Comparison of ENCODE assay signal across 1 cellular context in the genomic region with DNA sequence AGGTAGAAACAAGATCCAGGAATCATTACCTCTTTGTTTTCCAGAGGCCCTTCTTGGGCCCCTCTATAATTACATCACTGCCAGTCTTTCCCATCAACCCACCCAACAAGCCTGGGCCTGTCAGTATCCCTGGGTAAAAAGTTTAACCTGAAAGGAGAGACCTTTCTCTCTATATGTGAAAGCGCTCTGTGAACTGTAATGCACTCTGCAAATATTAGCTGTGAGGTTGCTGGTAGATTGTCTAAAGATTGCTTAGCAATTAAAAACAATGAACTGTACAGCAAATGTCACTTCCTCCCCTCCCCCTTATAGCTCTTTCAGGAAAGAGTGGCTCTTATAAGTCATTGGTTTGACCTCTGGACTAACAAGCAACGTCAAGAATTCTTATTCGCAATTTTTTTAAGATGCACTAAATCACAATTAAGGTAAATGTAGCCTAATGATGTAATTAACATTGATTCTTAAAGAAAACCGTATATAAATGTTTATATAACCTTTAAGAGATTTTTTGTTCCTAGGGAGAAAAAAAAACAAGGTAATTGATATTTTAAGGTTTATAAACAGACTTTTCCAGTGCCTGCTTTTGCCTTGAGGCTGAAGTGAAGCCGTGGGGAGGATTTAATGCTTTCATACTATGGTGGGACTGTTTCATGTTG.
A peak's percentile ranks its signal among the peaks of the same experiment; 100 is the strongest.
TF ChIP-seq lines count a peak whose summit lies in the region.

No MANE protein-coding gene starts in this region.

TF ChIP-seq in HEK293, 187 proteins besides CTCF, POLR2A, EP300 and RAD21 (continued from another document):
- TF ChIP-seq TRIM28 (IDR thresholded peaks at IDR 0.05; ENCODE audit: borderline replicate concordance, low read length) (peak; percentile 87; the same call in 1 of the 2 replicates), GLI2 (tag by site-specific recombination; IDR thresholded peaks at IDR 0.05; ENCODE audit: borderline replicate concordance, low read depth) (0 out of 2 replicates have a peak, but pooled peaks have one; percentile 27), ZNF175 (tag by site-specific recombination; IDR thresholded peaks at IDR 0.05) (no peak), ZNF514 (tag by site-specific recombination; IDR thresholded peaks at IDR 0.05) (no peak), ZNF837 (tag by site-specific recombination; IDR thresholded peaks at IDR 0.05) (no peak), ZNF239 (tag by site-specific recombination; IDR thresholded peaks at IDR 0.05) (no peak), ZNF791 (tag by site-specific recombination; IDR thresholded peaks at IDR 0.05) (no peak), ZNF302 (tag by site-specific recombination; IDR thresholded peaks at IDR 0.05; ENCODE audit: low read depth) (no peak), ZNF350 (tag by site-specific recombination; IDR thresholded peaks at IDR 0.05) (peak; percentile 60; the same call in 1 of the 2 replicates), FEZF1 (tag by site-specific recombination; IDR thresholded peaks at IDR 0.05) (peak; percentile 72), ZNF121 (tag by site-specific recombination; IDR thresholded peaks at IDR 0.05) (no peak), ZNF629 (tag by site-specific recombination; IDR thresholded peaks at IDR 0.05) (peak; percentile 50; the same call in 1 of the 2 replicates), TCF7L2 (IDR thresholded peaks at IDR 0.05; ENCODE audit: borderline replicate concordance, low read depth, low read length) (peak; percentile 24; the same call in 1 of the 2 replicates), ZFHX2 (tag by site-specific recombination; conservative IDR thresholded peaks at IDR 0.05) (no peak), MEIS1 (CRISPR knock-in tag; IDR thresholded peaks at IDR 0.05; ENCODE audit: borderline replicate concordance) (no peak), ZSCAN30 (tag by site-specific recombination; IDR thresholded peaks at IDR 0.05) (peak; percentile 17; the same call in 1 of the 2 replicates), ZNF423 (tag by site-specific recombination; IDR thresholded peaks at IDR 0.05) (no peak), ZNF157 (tag by site-specific recombination; IDR thresholded peaks at IDR 0.05) (no peak), ZNF561 (tag by site-specific recombination; IDR thresholded peaks at IDR 0.05; ENCODE audit: borderline replicate concordance) (0 out of 2 replicates have a peak, but pooled peaks have one; percentile 14), PRDM1 (tag by site-specific recombination; IDR thresholded peaks at IDR 0.05) (peak; percentile 57), ZNF776 (tag by site-specific recombination; IDR thresholded peaks at IDR 0.05; ENCODE audit: borderline replicate concordance) (no peak), ZNF184 (tag by site-specific recombination; IDR thresholded peaks at IDR 0.05) (0 out of 2 replicates have a peak, but pooled peaks have one; percentile 11), ZNF366 (tag by site-specific recombination; conservative IDR thresholded peaks at IDR 0.05) (peak; percentile 65), ZNF114 (tag by site-specific recombination; IDR thresholded peaks at IDR 0.05) (no peak), ZNF596 (tag by site-specific recombination; IDR thresholded peaks at IDR 0.05) (peak; percentile 68; the same call in 1 of the 2 replicates), MZF1 (tag by site-specific recombination; IDR thresholded peaks at IDR 0.05; ENCODE audit: borderline replicate concordance) (peak; percentile 48; the same call in 1 of the 2 replicates), HOXA7 (CRISPR knock-in tag; IDR thresholded peaks at IDR 0.05; ENCODE audit: borderline replicate concordance) (no peak), RBAK (tag by site-specific recombination; IDR thresholded peaks at IDR 0.05) (no peak), SP7 (tag by site-specific recombination; IDR thresholded peaks at IDR 0.05) (peak; percentile 93), ZNF132 (tag by site-specific recombination; IDR thresholded peaks at IDR 0.05; ENCODE audit: borderline replicate concordance) (no peak), KLF16 (tag by site-specific recombination; IDR thresholded peaks at IDR 0.05) (no peak), GFI1B (tag by site-specific recombination; IDR thresholded peaks at IDR 0.05) (peak; percentile 62; the same call in 1 of the 2 replicates)
- TF ChIP-seq, protein P1, sequence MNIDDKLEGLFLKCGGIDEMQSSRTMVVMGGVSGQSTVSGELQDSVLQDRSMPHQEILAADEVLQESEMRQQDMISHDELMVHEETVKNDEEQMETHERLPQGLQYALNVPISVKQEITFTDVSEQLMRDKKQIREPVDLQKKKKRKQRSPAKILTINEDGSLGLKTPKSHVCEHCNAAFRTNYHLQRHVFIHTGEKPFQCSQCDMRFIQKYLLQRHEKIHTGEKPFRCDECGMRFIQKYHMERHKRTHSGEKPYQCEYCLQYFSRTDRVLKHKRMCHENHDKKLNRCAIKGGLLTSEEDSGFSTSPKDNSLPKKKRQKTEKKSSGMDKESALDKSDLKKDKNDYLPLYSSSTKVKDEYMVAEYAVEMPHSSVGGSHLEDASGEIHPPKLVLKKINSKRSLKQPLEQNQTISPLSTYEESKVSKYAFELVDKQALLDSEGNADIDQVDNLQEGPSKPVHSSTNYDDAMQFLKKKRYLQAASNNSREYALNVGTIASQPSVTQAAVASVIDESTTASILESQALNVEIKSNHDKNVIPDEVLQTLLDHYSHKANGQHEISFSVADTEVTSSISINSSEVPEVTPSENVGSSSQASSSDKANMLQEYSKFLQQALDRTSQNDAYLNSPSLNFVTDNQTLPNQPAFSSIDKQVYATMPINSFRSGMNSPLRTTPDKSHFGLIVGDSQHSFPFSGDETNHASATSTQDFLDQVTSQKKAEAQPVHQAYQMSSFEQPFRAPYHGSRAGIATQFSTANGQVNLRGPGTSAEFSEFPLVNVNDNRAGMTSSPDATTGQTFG (tag by site-specific recombination; IDR thresholded peaks at IDR 0.05; ENCODE audit: borderline replicate concordance), result no peak
- TF ChIP-seq, protein P2, sequence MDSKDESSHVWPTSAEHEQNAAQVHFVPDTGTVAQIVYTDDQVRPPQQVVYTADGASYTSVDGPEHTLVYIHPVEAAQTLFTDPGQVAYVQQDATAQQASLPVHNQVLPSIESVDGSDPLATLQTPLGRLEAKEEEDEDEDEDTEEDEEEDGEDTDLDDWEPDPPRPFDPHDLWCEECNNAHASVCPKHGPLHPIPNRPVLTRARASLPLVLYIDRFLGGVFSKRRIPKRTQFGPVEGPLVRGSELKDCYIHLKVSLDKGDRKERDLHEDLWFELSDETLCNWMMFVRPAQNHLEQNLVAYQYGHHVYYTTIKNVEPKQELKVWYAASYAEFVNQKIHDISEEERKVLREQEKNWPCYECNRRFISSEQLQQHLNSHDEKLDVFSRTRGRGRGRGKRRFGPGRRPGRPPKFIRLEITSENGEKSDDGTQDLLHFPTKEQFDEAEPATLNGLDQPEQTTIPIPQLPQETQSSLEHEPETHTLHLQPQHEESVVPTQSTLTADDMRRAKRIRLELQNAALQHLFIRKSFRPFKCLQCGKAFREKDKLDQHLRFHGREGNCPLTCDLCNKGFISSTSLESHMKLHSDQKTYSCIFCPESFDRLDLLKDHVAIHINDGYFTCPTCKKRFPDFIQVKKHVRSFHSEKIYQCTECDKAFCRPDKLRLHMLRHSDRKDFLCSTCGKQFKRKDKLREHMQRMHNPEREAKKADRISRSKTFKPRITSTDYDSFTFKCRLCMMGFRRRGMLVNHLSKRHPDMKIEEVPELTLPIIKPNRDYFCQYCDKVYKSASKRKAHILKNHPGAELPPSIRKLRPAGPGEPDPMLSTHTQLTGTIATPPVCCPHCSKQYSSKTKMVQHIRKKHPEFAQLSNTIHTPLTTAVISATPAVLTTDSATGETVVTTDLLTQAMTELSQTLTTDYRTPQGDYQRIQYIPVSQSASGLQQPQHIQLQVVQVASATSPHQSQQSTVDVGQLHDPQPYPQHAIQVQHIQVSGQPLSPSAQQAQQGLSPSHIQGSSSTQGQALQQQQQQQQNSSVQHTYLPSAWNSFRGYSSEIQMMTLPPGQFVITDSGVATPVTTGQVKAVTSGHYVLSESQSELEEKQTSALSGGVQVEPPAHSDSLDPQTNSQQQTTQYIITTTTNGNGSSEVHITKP (tag by site-specific recombination; IDR thresholded peaks at IDR 0.05), result no peak; the same call in 1 of the 2 replicates
- TF ChIP-seq, protein P3, sequence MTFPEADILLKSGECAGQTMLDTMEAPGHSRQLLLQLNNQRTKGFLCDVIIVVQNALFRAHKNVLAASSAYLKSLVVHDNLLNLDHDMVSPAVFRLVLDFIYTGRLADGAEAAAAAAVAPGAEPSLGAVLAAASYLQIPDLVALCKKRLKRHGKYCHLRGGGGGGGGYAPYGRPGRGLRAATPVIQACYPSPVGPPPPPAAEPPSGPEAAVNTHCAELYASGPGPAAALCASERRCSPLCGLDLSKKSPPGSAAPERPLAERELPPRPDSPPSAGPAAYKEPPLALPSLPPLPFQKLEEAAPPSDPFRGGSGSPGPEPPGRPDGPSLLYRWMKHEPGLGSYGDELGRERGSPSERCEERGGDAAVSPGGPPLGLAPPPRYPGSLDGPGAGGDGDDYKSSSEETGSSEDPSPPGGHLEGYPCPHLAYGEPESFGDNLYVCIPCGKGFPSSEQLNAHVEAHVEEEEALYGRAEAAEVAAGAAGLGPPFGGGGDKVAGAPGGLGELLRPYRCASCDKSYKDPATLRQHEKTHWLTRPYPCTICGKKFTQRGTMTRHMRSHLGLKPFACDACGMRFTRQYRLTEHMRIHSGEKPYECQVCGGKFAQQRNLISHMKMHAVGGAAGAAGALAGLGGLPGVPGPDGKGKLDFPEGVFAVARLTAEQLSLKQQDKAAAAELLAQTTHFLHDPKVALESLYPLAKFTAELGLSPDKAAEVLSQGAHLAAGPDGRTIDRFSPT (tag by site-specific recombination; IDR thresholded peaks at IDR 0.05), result no peak
- TF ChIP-seq, protein P4, sequence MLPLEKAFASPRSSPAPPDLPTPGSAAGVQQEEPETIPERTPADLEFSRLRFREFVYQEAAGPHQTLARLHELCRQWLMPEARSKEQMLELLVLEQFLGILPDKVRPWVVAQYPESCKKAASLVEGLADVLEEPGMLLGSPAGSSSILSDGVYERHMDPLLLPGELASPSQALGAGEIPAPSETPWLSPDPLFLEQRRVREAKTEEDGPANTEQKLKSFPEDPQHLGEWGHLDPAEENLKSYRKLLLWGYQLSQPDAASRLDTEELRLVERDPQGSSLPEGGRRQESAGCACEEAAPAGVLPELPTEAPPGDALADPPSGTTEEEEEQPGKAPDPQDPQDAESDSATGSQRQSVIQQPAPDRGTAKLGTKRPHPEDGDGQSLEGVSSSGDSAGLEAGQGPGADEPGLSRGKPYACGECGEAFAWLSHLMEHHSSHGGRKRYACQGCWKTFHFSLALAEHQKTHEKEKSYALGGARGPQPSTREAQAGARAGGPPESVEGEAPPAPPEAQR (tag by site-specific recombination; IDR thresholded peaks at IDR 0.05), result no peak
